22 cellular contexts compared by ENCODE assay signal in genomic region chr2:3657881-3658280, GRCh38. TPM values are rescaled to one million over a fixed set of nuclear protein-coding genes. Genes with fewer than 3 reads are reported as not detected.
DNase-seq lines count a peak whose midpoint lies in the region; ATAC-seq and TF ChIP-seq lines count a peak whose summit lies in the region.
"Had no signal": no experiment of that assay in that cellular context is flagged by ENCODE, and none has a peak within 500 bp of the region (broad histone marks: within the 10 kb centered on the region; RNA-seq: fewer than 3 reads in every experiment).

ALLC (plus strand) TSS chr2:3658200; CDS start chr2:3671158, 12,958 bp downstream.

- H4K20me1 ChIP-seq in GM23338 (replicated peaks; ENCODE audit: insufficient read depth) (no peaks in the 10 kb centered on the region), smooth muscle cell (ENCODE audit: low read depth) (no peaks in the 10 kb centered on the region)

- peaks cover 3% of the 10 kb centered on the region for H3K27me3 Mint-ChIP-seq in GM23338 (ENCODE audit: insufficient read depth, low read depth, poor library complexity)
- H3K27me3 Mint-ChIP-seq in CD4-positive, alpha-beta T cell = no peaks in the 10 kb centered on the region
- no peaks in the 10 kb centered on the region for H3K27me3 Mint-ChIP-seq in activated T-cell treated with anti-CD3 and anti-CD28 coated beads, Interleukin-2, amount 50 U/mL, for 24 hours

- TF ChIP-seq CTCF in GM23338 (conservative IDR thresholded peaks at IDR 0.05; ENCODE audit: low read depth in 2 of 2) = no peak
- no peak for TF ChIP-seq CTCF in left ventricle myocardium inferior (IDR thresholded peaks at IDR 0.05; ENCODE audit: borderline replicate concordance)
- no peak for TF ChIP-seq CTCF in smooth muscle cell (IDR thresholded peaks at IDR 0.05; ENCODE audit: borderline replicate concordance, insufficient read depth, poor library complexity, severe bottlenecking)
- TF ChIP-seq CTCF in CD4-positive, alpha-beta T cell (IDR thresholded peaks at IDR 0.05) = no peak

- H3K36me3 ChIP-seq in GM23338 (ENCODE audit: insufficient read depth) (no peaks in the 10 kb centered on the region), SJCRH30 (no peaks in the 10 kb centered on the region), left ventricle myocardium inferior (no peaks in the 10 kb centered on the region), smooth muscle cell (ENCODE audit: low read depth) (no peaks in the 10 kb centered on the region)
- H3K36me3 ChIP-seq: SJSA1, transverse colon had no signal

- peaks cover 3% of the 10 kb centered on the region; the same call in 1 of the 3 replicates for H3K9me3 Mint-ChIP-seq in GM23338
- no peaks in the 10 kb centered on the region for H3K9me3 Mint-ChIP-seq in CD4-positive, alpha-beta T cell
- no peaks in the 10 kb centered on the region for H3K9me3 Mint-ChIP-seq in activated T-cell treated with anti-CD3 and anti-CD28 coated beads, Interleukin-2, amount 50 U/mL, for 24 hours
- H3K9me3 Mint-ChIP-seq: activated B cell treated with CpG ODN at 0.5 μM for 24 hours; activated naive CD4-positive, alpha-beta T cell treated with anti-CD3 and anti-CD28 coated beads, Interleukin-2, amount 50 U/mL, for 72 hours; stimulated activated effector memory CD8-positive, alpha-beta T cell treated with anti-CD3 and anti-CD28 coated beads, Interleukin-12 subunit alpha, Interleukin-12 subunit beta, amount 100 ng/mL, for 72 hours had no signal

- intact Hi-C loops in left ventricle myocardium inferior (cut with micrococcal nuclease) = no loop called here
- intact Hi-C loops in CD4-positive, alpha-beta T cell (cut with DNase I, micrococcal nuclease) = loop anchor here in 1 of 2 experiments (10.0 kb wide), 1 partner anchor 83 kb away; the partner anchor contains the start of gene RPS7

- ATAC-seq in GM23338 (no peak), HG02798 (IDR thresholded peaks at IDR 0.05; ENCODE audit: poor library complexity, unreplicated experiment) (no peak)
- ATAC-seq in CD4-positive, alpha-beta T cell (ENCODE audit: poor library complexity) = no peak
- ATAC-seq: activated naive CD4-positive, alpha-beta T cell treated with anti-CD3 and anti-CD28 coated beads, Interleukin-2, amount 50 U/mL, for 72 hours; body of pancreas; stimulated activated effector memory CD8-positive, alpha-beta T cell treated with anti-CD3 and anti-CD28 coated beads, Interleukin-12 subunit alpha, Interleukin-12 subunit beta, amount 100 ng/mL, for 72 hours had no signal

- H3K9me2 ChIP-seq in GM23338 (ENCODE audit: insufficient read depth) = no peaks in the 10 kb centered on the region

- H3K4me3 Mint-ChIP-seq in GM23338 = no peak within 1 kb of the TSS
- H3K4me3 Mint-ChIP-seq in CD4-positive, alpha-beta T cell = no peak within 1 kb of the TSS
- no peak within 1 kb of the TSS for H3K4me3 Mint-ChIP-seq in activated T-cell treated with anti-CD3 and anti-CD28 coated beads, Interleukin-2, amount 50 U/mL, for 24 hours
- H3K4me3 Mint-ChIP-seq: activated B cell treated with CpG ODN at 0.5 μM for 24 hours; stimulated activated effector memory CD8-positive, alpha-beta T cell treated with anti-CD3 and anti-CD28 coated beads, Interleukin-12 subunit alpha, Interleukin-12 subunit beta, amount 100 ng/mL, for 72 hours had no signal

- H3K4me2 ChIP-seq in GM23338 = peak within 1 kb of the TSS; percentile 14; the same call in 1 of the 2 replicates
- H3K4me2 ChIP-seq in smooth muscle cell = peak within 1 kb of the TSS; percentile 33
- H3K4me2 ChIP-seq: PC-9 had no signal

- no peak within 1 kb of the TSS; the same call in 1 of the 2 replicates for H3K27ac Mint-ChIP-seq in GM23338
- no peak within 1 kb of the TSS for H3K27ac Mint-ChIP-seq in CD4-positive, alpha-beta T cell
- H3K27ac Mint-ChIP-seq in activated T-cell treated with anti-CD3 and anti-CD28 coated beads, Interleukin-2, amount 50 U/mL, for 24 hours = no peak within 1 kb of the TSS
- H3K27ac Mint-ChIP-seq: activated B cell treated with CpG ODN at 0.5 μM for 24 hours; activated naive CD4-positive, alpha-beta T cell treated with anti-CD3 and anti-CD28 coated beads, Interleukin-2, amount 50 U/mL, for 72 hours; stimulated activated effector memory CD8-positive, alpha-beta T cell treated with anti-CD3 and anti-CD28 coated beads, Interleukin-12 subunit alpha, Interleukin-12 subunit beta, amount 100 ng/mL, for 72 hours had no signal

- H3K9me3 ChIP-seq in SJCRH30 (replicated peaks) = no peaks in the 10 kb centered on the region
- no peaks in the 10 kb centered on the region for H3K9me3 ChIP-seq in left ventricle myocardium inferior (replicated peaks)
- H3K9me3 ChIP-seq in smooth muscle cell (replicated peaks; ENCODE audit: low read depth) = no peaks in the 10 kb centered on the region
- H3K9me3 ChIP-seq in CD4-positive, alpha-beta T cell (ENCODE audit: control insufficient read depth, low read length) = no peaks in the 10 kb centered on the region
- H3K9me3 ChIP-seq: body of pancreas, SJSA1, transverse colon had no signal

- DNase-seq in GM23338 (ENCODE audit: low spot score) (no peak), SJCRH30 (no peak), left ventricle myocardium inferior (no peak), smooth muscle cell (lab: John Stamatoyannopoulos, UW; ENCODE audit: unreplicated experiment) (no peak), AG08395 (ENCODE audit: low spot score) (no peak)
- no peak for DNase-seq in CD4-positive, alpha-beta T cell
- no peak for DNase-seq in activated T-cell treated with anti-CD3 and anti-CD28 coated beads, Interleukin-2, amount 50 U/mL, for 24 hours
- DNase-seq: activated B cell treated with CpG ODN at 0.5 μM for 24 hours, body of pancreas, NCI-H1105 treated with DMSO at 0.1 percent for 48 hours, NCI-H510A treated with DMSO at 0.1 percent for 48 hours, PC-9, T-helper 2 cell, transverse colon had no signal

- H3K9ac ChIP-seq in smooth muscle cell (ENCODE audit: low read depth) = no peak within 1 kb of the TSS

- no peaks in the 10 kb centered on the region for H3K27me3 ChIP-seq in GM23338 (ENCODE audit: insufficient read depth)
- H3K27me3 ChIP-seq in SJCRH30 = no peaks in the 10 kb centered on the region
- H3K27me3 ChIP-seq in left ventricle myocardium inferior (ENCODE audit: low read depth) = peaks cover 3% of the 10 kb centered on the region
- no peaks in the 10 kb centered on the region for H3K27me3 ChIP-seq in smooth muscle cell (ENCODE audit: low read depth)
- no peaks in the 10 kb centered on the region for H3K27me3 ChIP-seq in CD4-positive, alpha-beta T cell (ENCODE audit: control insufficient read depth, insufficient read depth, low read length)
- H3K27me3 ChIP-seq: body of pancreas, SJSA1, transverse colon had no signal

- CTCF ChIA-PET in CD4-positive, alpha-beta T cell (lab: Charles Lee) = no interaction called here

- H3K4me1 ChIP-seq in GM23338 (ENCODE audit: insufficient read depth) = 0 out of 2 replicates have a peak, but pooled peaks cover 4% of the 10 kb centered on the region
- H3K4me1 ChIP-seq in SJCRH30 = peaks cover 45% of the 10 kb centered on the region
- peaks cover 34% of the 10 kb centered on the region for H3K4me1 ChIP-seq in left ventricle myocardium inferior
- peaks cover 9% of the 10 kb centered on the region for H3K4me1 ChIP-seq in smooth muscle cell (ENCODE audit: low read depth)
- H3K4me1 ChIP-seq: body of pancreas, SJSA1, transverse colon had no signal

- POLR2A ChIA-PET in CD4-positive, alpha-beta T cell (lab: Charles Lee) = no interaction called here

- H3K4me3 ChIP-seq in GM23338 (no peak within 1 kb of the TSS), SJCRH30 (peak within 1 kb of the TSS; percentile 35), left ventricle myocardium inferior (no peak within 1 kb of the TSS), smooth muscle cell (no peak within 1 kb of the TSS)
- H3K4me3 ChIP-seq: body of pancreas, PC-9, SJSA1, transverse colon had no signal

- H3K79me2 ChIP-seq in GM23338 (replicated peaks; ENCODE audit: insufficient read depth) (no peaks in the 10 kb centered on the region), smooth muscle cell (ENCODE audit: low read depth) (no peaks in the 10 kb centered on the region)

- H3F3A ChIP-seq in GM23338 (replicated peaks; ENCODE audit: low read depth) (no peaks in the 10 kb centered on the region), smooth muscle cell (ENCODE audit: low read depth) (peaks cover 4% of the 10 kb centered on the region)

- WGBS in smooth muscle cell (ENCODE audit: low lambda C conversion rate) = 95% methylated on average over 7 of the region's 7 CpGs

- peak within 1 kb of the TSS; percentile 86; the same call in 1 of the 2 replicates for H2AFZ ChIP-seq in GM23338
- H2AFZ ChIP-seq in smooth muscle cell (ENCODE audit: low read depth) = peak within 1 kb of the TSS; percentile 75
- H2AFZ ChIP-seq: PC-9 had no signal

- H3K4me1 Mint-ChIP-seq in GM23338 = peaks cover 18% of the 10 kb centered on the region
- peaks cover 4% of the 10 kb centered on the region for H3K4me1 Mint-ChIP-seq in CD4-positive, alpha-beta T cell (ENCODE audit: low read depth)
- H3K4me1 Mint-ChIP-seq in activated T-cell treated with anti-CD3 and anti-CD28 coated beads, Interleukin-2, amount 50 U/mL, for 24 hours (ENCODE audit: low read depth) = peaks cover 13% of the 10 kb centered on the region

- H3K36me3 Mint-ChIP-seq in GM23338 (ENCODE audit: low read depth) = no peaks in the 10 kb centered on the region; the same call in 2 of the 3 replicates
- H3K36me3 Mint-ChIP-seq in CD4-positive, alpha-beta T cell (ENCODE audit: low read depth) = no peaks in the 10 kb centered on the region
- H3K36me3 Mint-ChIP-seq in activated T-cell treated with anti-CD3 and anti-CD28 coated beads, Interleukin-2, amount 50 U/mL, for 24 hours (ENCODE audit: low read depth) = no peaks in the 10 kb centered on the region
- H3K36me3 Mint-ChIP-seq: activated naive CD4-positive, alpha-beta T cell treated with anti-CD3 and anti-CD28 coated beads, Interleukin-2, amount 50 U/mL, for 72 hours; stimulated activated effector memory CD8-positive, alpha-beta T cell treated with anti-CD3 and anti-CD28 coated beads, Interleukin-12 subunit alpha, Interleukin-12 subunit beta, amount 100 ng/mL, for 72 hours had no signal

- no peak within 1 kb of the TSS for H3K27ac ChIP-seq in GM23338 (ENCODE audit: low read depth)
- peak within 1 kb of the TSS; percentile 89 for H3K27ac ChIP-seq in SJCRH30
- peak within 1 kb of the TSS; percentile 66 for H3K27ac ChIP-seq in left ventricle myocardium inferior (replicated peaks)
- H3K27ac ChIP-seq in smooth muscle cell (ENCODE audit: low read depth) = peak within 1 kb of the TSS; percentile 79
- no peak within 1 kb of the TSS for H3K27ac ChIP-seq in CD4-positive, alpha-beta T cell (ENCODE audit: low read depth, low read length)
- H3K27ac ChIP-seq: body of pancreas, PC-9, SJSA1 had no signal

TF ChIP-seq in GM23338, 12 proteins besides CTCF, POLR2A, EP300 and RAD21 (continues in another document):
- no peak for TF ChIP-seq EZH2phosphoT487 (IDR thresholded peaks at IDR 0.05; ENCODE audit: unreplicated experiment)

RNA-seq across cellular contexts. Expression of gene ALLC, which starts in this region (rescaled TPM):
- total RNA-seq in GM23338 (2014; rRNA removed; shearing (Covaris generic)) = not detected in 2 replicates
- not detected in 2 replicates for polyA plus RNA-seq in GM23338 (2016; fragmentation: Nextera tagmentation; extraction: Ambion mirVana)
- not detected in 2 replicates for total RNA-seq in SJCRH30 (2014; rRNA removed; shearing (Covaris generic))
- total RNA-seq in left ventricle myocardium inferior = not detected
- total RNA-seq in smooth muscle cell = not detected in 2 replicates
- not detected in 2 replicates for polyA plus RNA-seq in smooth muscle cell
- not detected for total RNA-seq in CD4-positive, alpha-beta T cell
- total RNA-seq: activated B cell treated with CpG ODN at 0.5 μM for 24 hours; activated naive CD4-positive, alpha-beta T cell treated with anti-CD3 and anti-CD28 coated beads, Interleukin-2, amount 50 U/mL, for 72 hours; body of pancreas; dermis microvascular lymphatic vessel endothelial cell; epithelial cell of proximal tubule; HT-29; mononuclear cell; PC-9; SJSA1; transverse colon had no signal

Comparison
In these comparisons a context has a peak if more than half of its experiments do, and no peak if none do; other contexts are left out.
1. H3K27ac ChIP-seq: peak in SJCRH30 (single experiment), left ventricle myocardium inferior (single experiment) and smooth muscle cell (single experiment); none in GM23338 (single experiment) and CD4-positive, alpha-beta T cell (single experiment).